8 cellular contexts compared by ENCODE assay signal in genomic region chr3:76147846-76148245, GRCh38.
"Had no signal": no experiment of that assay in that cellular context is flagged by ENCODE, and none has a peak within 500 bp of the region (broad histone marks: within the 10 kb centered on the region; RNA-seq: fewer than 3 reads in every experiment).

No MANE protein-coding gene starts in this region.

- DNase-seq: GDM1, GF-D8 had no signal

- FAIRE-seq: G401.6, GM12878, GM12891, GM12892, GM18507, GM19239 had no signal

- ATAC-seq: GM12878 had no signal

- H3K4me3 ChIP-seq: GM12878 had no signal
